In the genomic region with DNA sequence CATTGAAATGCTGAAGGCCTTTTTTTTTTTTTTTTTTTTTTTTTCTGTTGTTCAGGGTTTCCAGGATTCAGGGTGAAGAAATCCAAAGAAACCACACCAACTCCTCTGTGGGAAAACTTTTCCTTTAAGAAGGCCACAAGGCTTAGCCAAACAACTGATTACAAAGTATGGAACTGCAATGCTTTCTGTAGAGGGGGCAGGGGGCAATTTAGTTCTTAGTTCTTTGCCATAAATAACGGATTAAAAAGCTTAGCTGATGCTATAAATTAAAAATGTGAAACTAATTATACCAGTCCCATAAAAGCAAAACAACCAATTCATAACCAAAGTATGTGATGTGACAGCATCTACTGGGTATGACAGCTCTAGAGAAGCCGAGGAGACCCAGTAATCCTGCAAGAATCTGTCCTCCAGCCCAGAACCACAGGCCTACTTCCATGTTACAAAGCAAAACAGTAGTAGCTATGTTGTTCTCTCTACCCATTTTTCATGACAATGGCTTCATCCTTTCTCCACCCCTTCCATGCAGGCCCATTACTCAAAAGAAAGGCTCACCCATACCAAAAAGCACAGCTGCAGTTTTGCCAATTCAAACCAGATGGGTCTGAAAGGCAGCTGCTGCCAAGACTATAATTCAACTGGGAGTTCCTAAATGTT, we compare ENCODE assay signal across 17 cellular contexts.
DNase-seq lines count a peak whose midpoint lies in the region; ATAC-seq and TF ChIP-seq lines count a peak whose summit lies in the region.
"Had no signal": no experiment of that assay in that cellular context is flagged by ENCODE, and none has a peak within 500 bp of the region (broad histone marks: within the 10 kb centered on the region; RNA-seq: fewer than 3 reads in every experiment).

No MANE protein-coding gene starts in this region.

- H3K27me3 ChIP-seq in skeletal muscle tissue (ENCODE audit: control insufficient read depth in 3 of 3, insufficient read depth in 3 of 3, low read length in 3 of 3) (no peaks in the 10 kb centered on the region), stomach (no peaks in the 10 kb centered on the region)
- H3K27me3 ChIP-seq: breast epithelium had no signal

- H3K4me3 ChIP-seq in foreskin fibroblast (ENCODE audit: low read depth in 1 of 2, low read length in 2 of 2): peak overlapping the region in 1 of 2 donors; percentile 19
- H3K4me3 ChIP-seq in skeletal muscle tissue (ENCODE audit: low read length in 3 of 3): no peak overlapping the region
- no peak overlapping the region for H3K4me3 ChIP-seq in stomach
- H3K4me3 ChIP-seq: breast epithelium had no signal

- TF ChIP-seq CTCF in foreskin fibroblast (IDR thresholded peaks at IDR 0.05; ENCODE audit: low read depth, low read length): no peak
- TF ChIP-seq CTCF in stomach (IDR thresholded peaks at IDR 0.05): no peak

- intact Hi-C loops in stomach (cut with DNase I; ENCODE audit: low total_unique reads): no loop called here

- TF ChIP-seq POLR2A in stomach (IDR thresholded peaks at IDR 0.05): no peak

- 53 to 76% (median 74%) methylated on average over 2 of the region's 2 CpGs for WGBS in stomach, 5 donors

- H3K9ac ChIP-seq in skeletal muscle tissue (ENCODE audit: low read depth in 1 of 3, low read length in 3 of 3): no peak overlapping the region
- H3K9ac ChIP-seq: KMS-11 had no signal

- H3K4me1 ChIP-seq in skeletal muscle tissue (ENCODE audit: control insufficient read depth in 3 of 3, insufficient read depth in 3 of 3, low read length in 3 of 3): peaks cover 3 to 15% (median 8%) of the 10 kb centered on the region in 3 donors
- H3K4me1 ChIP-seq in stomach: no peaks in the 10 kb centered on the region
- H3K4me1 ChIP-seq: breast epithelium had no signal

- ATAC-seq in SK-N-SH treated with all-trans-retinoic acid at 6 μM for 48 hours (peak; percentile 93), HG02840 (IDR thresholded peaks at IDR 0.05; ENCODE audit: low FRiP score, unreplicated experiment) (no peak)
- ATAC-seq: esophagus mucosa; HCT116; naive thymus-derived CD8-positive, alpha-beta T cell had no signal

- DNase-seq in GM04504 (ENCODE audit: low read depth) (peak; percentile 99), foreskin fibroblast (peak; percentile 95), stomach (no peak), SHP77 treated with DMSO at 0.1 percent for 48 hours (lab: John Stamatoyannopoulos, UW) (no peak), cerebellum (ENCODE audit: low spot score) (no peak)
- DNase-seq: COR-L47; naive thymus-derived CD8-positive, alpha-beta T cell; stimulated activated CD4-positive, alpha-beta T cell treated with anti-CD3 and anti-CD28 coated beads, Interleukin-12 subunit alpha, Interleukin-12 subunit beta, amount 100 ng/mL, for 4 hours had no signal

- no peak for TF ChIP-seq EP300 in stomach (IDR thresholded peaks at IDR 0.05)

- H3K27ac ChIP-seq in skeletal muscle tissue (ENCODE audit: low read depth, low read length) (peak overlapping the region; percentile 58), stomach (peak overlapping the region in 1 of 5 donors; percentile 4)
- H3K27ac ChIP-seq: KMS-11, RWPE1, VCaP had no signal

- peaks cover 0 to 2% (median 0%) of the 10 kb centered on the region in 3 donors for H3K9me3 ChIP-seq in skeletal muscle tissue (ENCODE audit: control insufficient read depth in 3 of 3, low read length in 3 of 3)
- H3K9me3 ChIP-seq in stomach: peaks cover 0 to 8% (median 0%) of the 10 kb centered on the region in 4 donors
- H3K9me3 ChIP-seq: breast epithelium had no signal

- H3K36me3 ChIP-seq in skeletal muscle tissue (ENCODE audit: control insufficient read depth in 3 of 3, insufficient read depth in 3 of 3, low read length in 3 of 3) (no peaks in the 10 kb centered on the region), stomach (no peaks in the 10 kb centered on the region)
- H3K36me3 ChIP-seq: breast epithelium had no signal

TF ChIP-seq in SK-N-SH treated with all-trans-retinoic acid at 6 μM for 48 hours, 23 proteins besides CTCF, POLR2A, EP300 and RAD21 (continues in another document):
- no peak for TF ChIP-seq ISL1 (CRISPR knock-in tag; IDR thresholded peaks at IDR 0.05)
- no peak for TF ChIP-seq TOX (CRISPR knock-in tag; IDR thresholded peaks at IDR 0.05; ENCODE audit: borderline replicate concordance)
- TF ChIP-seq ZNF565 (CRISPR knock-in tag; conservative IDR thresholded peaks at IDR 0.05; ENCODE audit: low read depth): no peak
- TF ChIP-seq, protein P1, sequence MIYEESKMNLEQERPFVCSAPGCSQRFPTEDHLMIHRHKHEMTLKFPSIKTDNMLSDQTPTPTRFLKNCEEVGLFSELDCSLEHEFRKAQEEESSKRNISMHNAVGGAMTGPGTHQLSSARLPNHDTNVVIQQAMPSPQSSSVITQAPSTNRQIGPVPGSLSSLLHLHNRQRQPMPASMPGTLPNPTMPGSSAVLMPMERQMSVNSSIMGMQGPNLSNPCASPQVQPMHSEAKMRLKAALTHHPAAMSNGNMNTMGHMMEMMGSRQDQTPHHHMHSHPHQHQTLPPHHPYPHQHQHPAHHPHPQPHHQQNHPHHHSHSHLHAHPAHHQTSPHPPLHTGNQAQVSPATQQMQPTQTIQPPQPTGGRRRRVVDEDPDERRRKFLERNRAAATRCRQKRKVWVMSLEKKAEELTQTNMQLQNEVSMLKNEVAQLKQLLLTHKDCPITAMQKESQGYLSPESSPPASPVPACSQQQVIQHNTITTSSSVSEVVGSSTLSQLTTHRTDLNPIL (CRISPR knock-in tag; IDR thresholded peaks at IDR 0.05; ENCODE audit: low read depth): no peak
- TF ChIP-seq, protein P2, sequence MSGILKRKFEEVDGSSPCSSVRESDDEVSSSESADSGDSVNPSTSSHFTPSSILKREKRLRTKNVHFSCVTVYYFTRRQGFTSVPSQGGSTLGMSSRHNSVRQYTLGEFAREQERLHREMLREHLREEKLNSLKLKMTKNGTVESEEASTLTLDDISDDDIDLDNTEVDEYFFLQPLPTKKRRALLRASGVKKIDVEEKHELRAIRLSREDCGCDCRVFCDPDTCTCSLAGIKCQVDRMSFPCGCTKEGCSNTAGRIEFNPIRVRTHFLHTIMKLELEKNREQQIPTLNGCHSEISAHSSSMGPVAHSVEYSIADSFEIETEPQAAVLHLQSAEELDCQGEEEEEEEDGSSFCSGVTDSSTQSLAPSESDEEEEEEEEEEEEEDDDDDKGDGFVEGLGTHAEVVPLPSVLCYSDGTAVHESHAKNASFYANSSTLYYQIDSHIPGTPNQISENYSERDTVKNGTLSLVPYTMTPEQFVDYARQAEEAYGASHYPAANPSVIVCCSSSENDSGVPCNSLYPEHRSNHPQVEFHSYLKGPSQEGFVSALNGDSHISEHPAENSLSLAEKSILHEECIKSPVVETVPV (CRISPR knock-in tag; IDR thresholded peaks at IDR 0.05): no peak
- no peak for TF ChIP-seq GLIS3 (CRISPR knock-in tag; IDR thresholded peaks at IDR 0.05)
- TF ChIP-seq PPARA (CRISPR knock-in tag; IDR thresholded peaks at IDR 0.05; ENCODE audit: borderline replicate concordance): no peak
- no peak for TF ChIP-seq ZC3H10 (CRISPR knock-in tag; IDR thresholded peaks at IDR 0.05)
- no peak for TF ChIP-seq ARNTL (CRISPR knock-in tag; IDR thresholded peaks at IDR 0.05; ENCODE audit: borderline replicate concordance, low read depth)
- TF ChIP-seq OSR1 (CRISPR knock-in tag; IDR thresholded peaks at IDR 0.05): no peak
- no peak for TF ChIP-seq ZFP3 (CRISPR knock-in tag; IDR thresholded peaks at IDR 0.05)
- TF ChIP-seq ZNF8 (CRISPR knock-in tag; IDR thresholded peaks at IDR 0.05): no peak
- TF ChIP-seq RARB (CRISPR knock-in tag; IDR thresholded peaks at IDR 0.05): no peak
- TF ChIP-seq, protein P3, sequence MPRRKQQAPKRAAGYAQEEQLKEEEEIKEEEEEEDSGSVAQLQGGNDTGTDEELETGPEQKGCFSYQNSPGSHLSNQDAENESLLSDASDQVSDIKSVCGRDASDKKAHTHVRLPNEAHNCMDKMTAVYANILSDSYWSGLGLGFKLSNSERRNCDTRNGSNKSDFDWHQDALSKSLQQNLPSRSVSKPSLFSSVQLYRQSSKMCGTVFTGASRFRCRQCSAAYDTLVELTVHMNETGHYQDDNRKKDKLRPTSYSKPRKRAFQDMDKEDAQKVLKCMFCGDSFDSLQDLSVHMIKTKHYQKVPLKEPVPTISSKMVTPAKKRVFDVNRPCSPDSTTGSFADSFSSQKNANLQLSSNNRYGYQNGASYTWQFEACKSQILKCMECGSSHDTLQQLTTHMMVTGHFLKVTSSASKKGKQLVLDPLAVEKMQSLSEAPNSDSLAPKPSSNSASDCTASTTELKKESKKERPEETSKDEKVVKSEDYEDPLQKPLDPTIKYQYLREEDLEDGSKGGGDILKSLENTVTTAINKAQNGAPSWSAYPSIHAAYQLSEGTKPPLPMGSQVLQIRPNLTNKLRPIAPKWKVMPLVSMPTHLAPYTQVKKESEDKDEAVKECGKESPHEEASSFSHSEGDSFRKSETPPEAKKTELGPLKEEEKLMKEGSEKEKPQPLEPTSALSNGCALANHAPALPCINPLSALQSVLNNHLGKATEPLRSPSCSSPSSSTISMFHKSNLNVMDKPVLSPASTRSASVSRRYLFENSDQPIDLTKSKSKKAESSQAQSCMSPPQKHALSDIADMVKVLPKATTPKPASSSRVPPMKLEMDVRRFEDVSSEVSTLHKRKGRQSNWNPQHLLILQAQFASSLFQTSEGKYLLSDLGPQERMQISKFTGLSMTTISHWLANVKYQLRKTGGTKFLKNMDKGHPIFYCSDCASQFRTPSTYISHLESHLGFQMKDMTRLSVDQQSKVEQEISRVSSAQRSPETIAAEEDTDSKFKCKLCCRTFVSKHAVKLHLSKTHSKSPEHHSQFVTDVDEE (CRISPR knock-in tag; IDR thresholded peaks at IDR 0.05): no peak
- TF ChIP-seq CSDC2 (CRISPR knock-in tag; IDR thresholded peaks at IDR 0.05): no peak
- no peak for TF ChIP-seq SNAI2 (CRISPR knock-in tag; IDR thresholded peaks at IDR 0.05)
- TF ChIP-seq, protein P4, sequence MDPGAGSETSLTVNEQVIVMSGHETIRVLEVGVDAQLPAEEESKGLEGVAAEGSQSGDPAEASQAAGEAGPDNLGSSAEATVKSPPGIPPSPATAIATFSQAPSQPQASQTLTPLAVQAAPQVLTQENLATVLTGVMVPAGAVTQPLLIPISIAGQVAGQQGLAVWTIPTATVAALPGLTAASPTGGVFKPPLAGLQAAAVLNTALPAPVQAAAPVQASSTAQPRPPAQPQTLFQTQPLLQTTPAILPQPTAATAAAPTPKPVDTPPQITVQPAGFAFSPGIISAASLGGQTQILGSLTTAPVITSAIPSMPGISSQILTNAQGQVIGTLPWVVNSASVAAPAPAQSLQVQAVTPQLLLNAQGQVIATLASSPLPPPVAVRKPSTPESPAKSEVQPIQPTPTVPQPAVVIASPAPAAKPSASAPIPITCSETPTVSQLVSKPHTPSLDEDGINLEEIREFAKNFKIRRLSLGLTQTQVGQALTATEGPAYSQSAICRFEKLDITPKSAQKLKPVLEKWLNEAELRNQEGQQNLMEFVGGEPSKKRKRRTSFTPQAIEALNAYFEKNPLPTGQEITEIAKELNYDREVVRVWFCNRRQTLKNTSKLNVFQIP (CRISPR knock-in tag; IDR thresholded peaks at IDR 0.05; ENCODE audit: borderline replicate concordance, low read depth): no peak

Comparison
In these comparisons a context has a peak if more than half of its experiments do, and no peak if none do; other contexts are left out.
1. DNase-seq: peak in GM04504 (single experiment) and foreskin fibroblast (2 of 2); none in stomach (single experiment), SHP77 treated with DMSO at 0.1 percent for 48 hours (single experiment) and cerebellum (single experiment).